25 cellular contexts compared by ENCODE assay signal in genomic region chr5:167593706-167594105, GRCh38.
"Had no signal": no experiment of that assay in that cellular context is flagged by ENCODE, and none has a peak within 500 bp of the region (broad histone marks: within the 10 kb centered on the region; RNA-seq: fewer than 3 reads in every experiment).

No MANE protein-coding gene starts in this region.

- H3K36me3 ChIP-seq: stomach, suprapubic skin, thoracic aorta, thyroid gland, tibial artery, tibial nerve, transverse colon, upper lobe of left lung, uterus, vagina had no signal

- ATAC-seq: stimulated activated effector memory CD8-positive, alpha-beta T cell treated with anti-CD3 and anti-CD28 coated beads, Interleukin-12 subunit alpha, Interleukin-12 subunit beta, amount 100 ng/mL, for 72 hours; stimulated activated memory B cell treated with anti-CD40 and anti-IgM and Interleukin-4, amounts not matched to agents 10 μg/mL and 1 μg/mL and 100 μg/mL, for 72 hours; stimulated activated naive B cell treated with anti-CD40 and anti-IgM and Interleukin-4, amounts not matched to agents 10 μg/mL and 1 μg/mL and 100 μg/mL, for 72 hours; stimulated activated naive CD8-positive, alpha-beta T cell treated with anti-CD3 and anti-CD28 coated beads, Interleukin-15, amount 100 ng/mL, for 72 hours; stimulated activated naive CD8-positive, alpha-beta T cell treated with anti-CD3 and anti-CD28 coated beads, Interleukin-15, Interleukin-2, amounts not matched to agents 100 U/mL and 50 U/mL, for 24 hours had no signal

- H3K4me3 ChIP-seq: stomach, suprapubic skin, testis, thoracic aorta, thyroid gland, tibial artery, tibial nerve, transverse colon, upper lobe of left lung, uterus, vagina had no signal

- H3K27me3 ChIP-seq: stomach, suprapubic skin, testis, thyroid gland, tibial artery, tibial nerve, transverse colon, upper lobe of left lung, uterus, vagina had no signal

- H3K27ac ChIP-seq: stomach, suprapubic skin, testis, thoracic aorta, thyroid gland, tibial artery, tibial nerve, transverse colon, upper lobe of left lung, uterus, vagina had no signal

- DNase-seq: stimulated activated CD4-positive, alpha-beta T cell treated with anti-CD3 and anti-CD28 coated beads, Interleukin-2, amount 100 ng/mL, for 48 hours; stimulated activated CD4-positive, alpha-beta T cell treated with anti-CD3 and anti-CD28 coated beads, Interleukin-4, amount 100 ng/mL, for 1 hour; stimulated activated CD4-positive, alpha-beta T cell treated with anti-CD3 and anti-CD28 coated beads, Interleukin-4, amount 100 ng/mL, for 24 hours; stimulated activated CD4-positive, alpha-beta T cell treated with anti-CD3 and anti-CD28 coated beads, Interleukin-4, amount 100 ng/mL, for 4 hours; stimulated activated CD8-positive, alpha-beta memory T cell treated with anti-CD3 and anti-CD28 coated beads, Interleukin-4, amount 100 ng/mL, for 48 hours; stimulated activated naive B cell treated with anti-CD40 and anti-IgM and Interleukin-4, amounts not matched to agents 10 μg/mL and 1 μg/mL and 100 μg/mL, for 72 hours; stimulated activated naive CD4-positive, alpha-beta T cell; stimulated activated naive CD4-positive, alpha-beta T cell treated with Interleukin-2 at 50 U/mL for 16 hours; stimulated activated naive CD8-positive, alpha-beta T cell treated with anti-CD3 and anti-CD28 coated beads, Interleukin-15, amount 100 ng/mL, for 72 hours; stimulated activated naive CD8-positive, alpha-beta T cell treated with anti-CD3 and anti-CD28 coated beads, Interleukin-15, Interleukin-2, amounts not matched to agents 100 U/mL and 50 U/mL, for 24 hours; stomach; substantia nigra; testis; thyroid gland; tibial artery; transverse colon; trophoblast cell; upper lobe of left lung; uterus had no signal

- H3K9me3 ChIP-seq: stomach, suprapubic skin, testis, thoracic aorta, thyroid gland, tibial artery, tibial nerve, transverse colon, upper lobe of left lung, uterus, vagina had no signal

- H3K4me1 ChIP-seq: stomach, suprapubic skin, testis, thyroid gland, tibial artery, tibial nerve, transverse colon, upper lobe of left lung, uterus, vagina had no signal
